1 cellular context compared by ENCODE assay signal in genomic region chr11:65653229-65654225, GRCh38.
TF ChIP-seq lines count a peak whose summit lies in the region.

No MANE protein-coding gene starts in this region.

TF ChIP-seq in HepG2, 621 proteins besides CTCF, POLR2A, EP300 and RAD21 (continued from another document and continues in another):
- no peak for TF ChIP-seq E2F1 (CRISPR knock-in tag; IDR thresholded peaks at IDR 0.05)
- TF ChIP-seq TCF7L2 (IDR thresholded peaks at IDR 0.05; ENCODE audit: low read depth, low read length) = no peak
- TF ChIP-seq MATR3 (CRISPR knock-in tag; IDR thresholded peaks at IDR 0.05) = no peak
- TF ChIP-seq IRF1 (CRISPR knock-in tag; IDR thresholded peaks at IDR 0.05; ENCODE audit: low read depth) = no peak
- TF ChIP-seq HMG20B (CRISPR knock-in tag; conservative IDR thresholded peaks at IDR 0.05) = peak; percentile 67; the same call in 1 of the 2 replicates
- TF ChIP-seq SMAD1 (CRISPR knock-in tag; IDR thresholded peaks at IDR 0.05; ENCODE audit: borderline replicate concordance, low read depth) = no peak
- TF ChIP-seq RARG (CRISPR knock-in tag; IDR thresholded peaks at IDR 0.05; ENCODE audit: low read depth) = no peak
- no peak for TF ChIP-seq ZBTB2 (CRISPR knock-in tag; IDR thresholded peaks at IDR 0.05; ENCODE audit: low read depth)
- no peak for TF ChIP-seq ZBTB37 (CRISPR knock-in tag; IDR thresholded peaks at IDR 0.05)
- TF ChIP-seq ZNF768 (CRISPR knock-in tag; IDR thresholded peaks at IDR 0.05) = no peak
- no peak for TF ChIP-seq KLF16 (CRISPR knock-in tag; IDR thresholded peaks at IDR 0.05)
- TF ChIP-seq ARID4A (CRISPR knock-in tag; IDR thresholded peaks at IDR 0.05; ENCODE audit: borderline replicate concordance) = no peak
- no peak for TF ChIP-seq ZNF263 (CRISPR knock-in tag; IDR thresholded peaks at IDR 0.05)
- TF ChIP-seq SIX1 (CRISPR knock-in tag; IDR thresholded peaks at IDR 0.05; ENCODE audit: borderline replicate concordance) = no peak
- TF ChIP-seq FOXO4 (CRISPR knock-in tag; conservative IDR thresholded peaks at IDR 0.05) = no peak
- TF ChIP-seq CBFB (CRISPR knock-in tag; IDR thresholded peaks at IDR 0.05) = no peak
- no peak for TF ChIP-seq ARHGAP35 (CRISPR knock-in tag; IDR thresholded peaks at IDR 0.05; ENCODE audit: borderline replicate concordance)
- no peak for TF ChIP-seq THYN1 (CRISPR knock-in tag; IDR thresholded peaks at IDR 0.05; ENCODE audit: borderline replicate concordance, low read depth)
- TF ChIP-seq RFX3 (CRISPR knock-in tag; IDR thresholded peaks at IDR 0.05) = no peak
- no peak for TF ChIP-seq BRD4 (CRISPR knock-in tag; IDR thresholded peaks at IDR 0.05)
- TF ChIP-seq PRMT3 (CRISPR knock-in tag; IDR thresholded peaks at IDR 0.05; ENCODE audit: borderline replicate concordance, low read depth) = no peak
- no peak for TF ChIP-seq ZNF44 (CRISPR knock-in tag; IDR thresholded peaks at IDR 0.05)
- TF ChIP-seq TFAP4 (IDR thresholded peaks at IDR 0.05; ENCODE audit: borderline replicate concordance, low read depth) = no peak
- no peak for TF ChIP-seq ZSCAN12 (CRISPR knock-in tag; IDR thresholded peaks at IDR 0.05)
- no peak for TF ChIP-seq IKZF5 (CRISPR knock-in tag; IDR thresholded peaks at IDR 0.05)
- no peak for TF ChIP-seq ZSCAN30 (CRISPR knock-in tag; IDR thresholded peaks at IDR 0.05)
- TF ChIP-seq ELF3 (CRISPR knock-in tag; IDR thresholded peaks at IDR 0.05) = no peak
- no peak for TF ChIP-seq SOX6 (IDR thresholded peaks at IDR 0.05)
- TF ChIP-seq SOX6 (CRISPR knock-in tag; IDR thresholded peaks at IDR 0.05) = no peak; the same call in 1 of the 2 replicates
- TF ChIP-seq GTF3A (CRISPR knock-in tag; conservative IDR thresholded peaks at IDR 0.05) = no peak
- TF ChIP-seq HMGA1 (CRISPR knock-in tag; conservative IDR thresholded peaks at IDR 0.05) = no peak
- TF ChIP-seq KDM1A (CRISPR knock-in tag; IDR thresholded peaks at IDR 0.05) = no peak
- no peak for TF ChIP-seq NRL (CRISPR knock-in tag; IDR thresholded peaks at IDR 0.05; ENCODE audit: borderline replicate concordance)
- peak; percentile 22; the same call in 1 of the 2 replicates for TF ChIP-seq FOXA3 (CRISPR knock-in tag; IDR thresholded peaks at IDR 0.05)
- TF ChIP-seq KMT2A (CRISPR knock-in tag; IDR thresholded peaks at IDR 0.05) = no peak
- no peak for TF ChIP-seq ZNF784 (CRISPR knock-in tag; IDR thresholded peaks at IDR 0.05; ENCODE audit: borderline replicate concordance)
- no peak for TF ChIP-seq HMGXB3 (CRISPR knock-in tag; IDR thresholded peaks at IDR 0.05; ENCODE audit: borderline replicate concordance)
- 0 out of 2 replicates have a peak, but pooled peaks have one; percentile 19 for TF ChIP-seq ESRRA (CRISPR knock-in tag; IDR thresholded peaks at IDR 0.05; ENCODE audit: low read depth)
- TF ChIP-seq ZNF275 (CRISPR knock-in tag; IDR thresholded peaks at IDR 0.05; ENCODE audit: borderline replicate concordance) = no peak
